ENCODE assay signal across 1 cellular context in genomic region chr9:4740623-4741364, GRCh38.
TF ChIP-seq lines count a peak whose summit lies in the region.

TSS of gene AK3 (minus strand) at chr9:4741202. CDS start at chr9:4741087, 115 bp downstream.

TF ChIP-seq in HepG2, 621 proteins besides CTCF, POLR2A, EP300 and RAD21 (continued from another document and continues in another):
- TF ChIP-seq LBX2 (CRISPR knock-in tag; IDR thresholded peaks at IDR 0.05; ENCODE audit: borderline replicate concordance), result 0 out of 2 replicates have a peak, but pooled peaks have one; percentile 16
- no peak for TF ChIP-seq RFX3 (CRISPR knock-in tag; IDR thresholded peaks at IDR 0.05)
- no peak; the same call in 1 of the 2 replicates for TF ChIP-seq ZNF780A (CRISPR knock-in tag; IDR thresholded peaks at IDR 0.05)
- TF ChIP-seq REXO4 (CRISPR knock-in tag; IDR thresholded peaks at IDR 0.05; ENCODE audit: borderline replicate concordance), result no peak
- no peak for TF ChIP-seq ZNF782 (CRISPR knock-in tag; IDR thresholded peaks at IDR 0.05; ENCODE audit: borderline replicate concordance)
- peak; percentile 88 for TF ChIP-seq SRY (CRISPR knock-in tag; IDR thresholded peaks at IDR 0.05)
- peak; percentile 91; the same call in 1 of the 2 replicates for TF ChIP-seq ZNF766 (CRISPR knock-in tag; IDR thresholded peaks at IDR 0.05; ENCODE audit: borderline replicate concordance)
- TF ChIP-seq ADNP (CRISPR knock-in tag; IDR thresholded peaks at IDR 0.05), result no peak
- peak; percentile 93 for TF ChIP-seq TAF1 (CRISPR knock-in tag; IDR thresholded peaks at IDR 0.05)
- TF ChIP-seq ZUFSP (CRISPR knock-in tag; IDR thresholded peaks at IDR 0.05; ENCODE audit: borderline replicate concordance), result no peak
- TF ChIP-seq CBX1 (IDR thresholded peaks at IDR 0.05; ENCODE audit: low read depth), result no peak
- no peak for TF ChIP-seq ZFYVE20 (CRISPR knock-in tag; IDR thresholded peaks at IDR 0.05; ENCODE audit: borderline replicate concordance, low read depth)
- TF ChIP-seq IKZF5 (CRISPR knock-in tag; IDR thresholded peaks at IDR 0.05), result peak; percentile 71
- TF ChIP-seq MAFK (conservative IDR thresholded peaks at IDR 0.05 in 1 of 2, IDR thresholded peaks at IDR 0.05 in 1 of 2; ENCODE audit: low read length in 2 of 2), result no peak
- no peak; the same call in 1 of the 2 replicates for TF ChIP-seq ZBED4 (CRISPR knock-in tag; IDR thresholded peaks at IDR 0.05; ENCODE audit: borderline replicate concordance)
- TF ChIP-seq ZSCAN25 (CRISPR knock-in tag; IDR thresholded peaks at IDR 0.05), result no peak
- TF ChIP-seq RFX1 (IDR thresholded peaks at IDR 0.05), result no peak
- peak; percentile 90 for TF ChIP-seq ZNF800 (CRISPR knock-in tag; IDR thresholded peaks at IDR 0.05)
- no peak for TF ChIP-seq ZNF230 (CRISPR knock-in tag; IDR thresholded peaks at IDR 0.05)
- TF ChIP-seq FOXK1 (CRISPR knock-in tag; IDR thresholded peaks at IDR 0.05; ENCODE audit: borderline replicate concordance, low read depth), result 0 out of 2 replicates have a peak, but pooled peaks have one; percentile 15
- 0 out of 2 replicates have a peak, but pooled peaks have one; percentile 19 for TF ChIP-seq RARA (CRISPR knock-in tag; IDR thresholded peaks at IDR 0.05)
- TF ChIP-seq ZNF816 (CRISPR knock-in tag; IDR thresholded peaks at IDR 0.05; ENCODE audit: borderline replicate concordance), result no peak
- TF ChIP-seq PHB2 (IDR thresholded peaks at IDR 0.05; ENCODE audit: partially characterized antibody), result no peak
- peak; percentile 40; the same call in 1 of the 2 replicates for TF ChIP-seq ZNF570 (CRISPR knock-in tag; IDR thresholded peaks at IDR 0.05; ENCODE audit: borderline replicate concordance)
- no peak for TF ChIP-seq HMGA1 (CRISPR knock-in tag; conservative IDR thresholded peaks at IDR 0.05)
- TF ChIP-seq AFF4 (CRISPR knock-in tag; IDR thresholded peaks at IDR 0.05), result no peak
- TF ChIP-seq ZNF704 (CRISPR knock-in tag; IDR thresholded peaks at IDR 0.05; ENCODE audit: borderline replicate concordance), result 0 out of 2 replicates have a peak, but pooled peaks have one; percentile 73
- no peak for TF ChIP-seq ZNF562 (CRISPR knock-in tag; IDR thresholded peaks at IDR 0.05; ENCODE audit: borderline replicate concordance)
- TF ChIP-seq AHDC1 (CRISPR knock-in tag; IDR thresholded peaks at IDR 0.05; ENCODE audit: borderline replicate concordance), result peak; percentile 50; the same call in 1 of the 2 replicates
- TF ChIP-seq MTA1 (CRISPR knock-in tag; IDR thresholded peaks at IDR 0.05; ENCODE audit: borderline replicate concordance), result peak; percentile 71; the same call in 1 of the 2 replicates
- no peak for TF ChIP-seq FOXK2 (IDR thresholded peaks at IDR 0.05)
- peak; percentile 66; the same call in 1 of the 2 replicates for TF ChIP-seq SAFB2 (CRISPR knock-in tag; IDR thresholded peaks at IDR 0.05; ENCODE audit: borderline replicate concordance, low read depth)
- no peak for TF ChIP-seq CENPT (CRISPR knock-in tag; IDR thresholded peaks at IDR 0.05; ENCODE audit: low read depth)
- 0 out of 2 replicates have a peak, but pooled peaks have one; percentile 64 for TF ChIP-seq RFXANK (CRISPR knock-in tag; IDR thresholded peaks at IDR 0.05)
- no peak for TF ChIP-seq ZBTB21 (CRISPR knock-in tag; IDR thresholded peaks at IDR 0.05)
- TF ChIP-seq ZNF414 (CRISPR knock-in tag; IDR thresholded peaks at IDR 0.05), result peak; percentile 18; the same call in 1 of the 2 replicates
